8 cellular contexts compared by ENCODE assay signal in genomic region chr1:54764922-54765561, GRCh38.
A peak's percentile ranks its signal among the peaks of the same experiment; 100 is the strongest.
DNase-seq lines count a peak whose midpoint lies in the region; ATAC-seq and TF ChIP-seq lines count a peak whose summit lies in the region.

No MANE protein-coding gene starts in this region.

- peak; percentile 4 for ATAC-seq in HG03139 (IDR thresholded peaks at IDR 0.05; ENCODE audit: unreplicated experiment)
- ATAC-seq in memory B cell (ENCODE audit: low read depth) = peak; percentile 18

- TF ChIP-seq CTCF in astrocyte of the cerebellum (IDR thresholded peaks at IDR 0.05; ENCODE audit: low read depth, low read length, missing control alignments) = no peak

- peaks cover 15% of the 10 kb centered on the region for H3K4me1 Mint-ChIP-seq in T-helper 2 cell treated with Interferon-gamma antibody and Interleukin-4, amounts not matched to agents 5 μg/mL and 100 μg/mL, for 36 hours (ENCODE audit: low read depth)
- peaks cover 13% of the 10 kb centered on the region for H3K4me1 Mint-ChIP-seq in memory B cell

- peak overlapping the region; percentile 94 for H3K4me3 ChIP-seq in astrocyte of the cerebellum (ENCODE audit: low read depth, low read length)

- in situ Hi-C loops in astrocyte of the cerebellum (cut with HindIII; ENCODE audit: low sequenced_read_pairs) = no loop called here

- DNase-seq in T-helper 2 cell treated with Interferon-gamma antibody and Interleukin-4, amounts not matched to agents 5 μg/mL and 100 μg/mL, for 36 hours (ENCODE audit: low spot score) = no peak
- DNase-seq in T-helper 2 cell (no peak), astrocyte of the cerebellum (ENCODE audit: low read depth) (no peak), memory B cell (ENCODE audit: low spot score in 2 of 2) (no peak), GM19238 (ENCODE audit: insufficient read length, low spot score) (no peak), NCI-H1436 treated with DMSO at 0.1 percent for 48 hours (lab: John Stamatoyannopoulos, UW) (no peak)
- no peak for DNase-seq in activated effector memory CD4-positive, alpha-beta T cell treated with Interleukin-2 at 50 U/mL for 16 hours

- H3K27ac Mint-ChIP-seq in T-helper 2 cell treated with Interferon-gamma antibody and Interleukin-4, amounts not matched to agents 5 μg/mL and 100 μg/mL, for 36 hours = peak overlapping the region; percentile 90
- H3K27ac Mint-ChIP-seq in memory B cell = peak overlapping the region; percentile 95

- H3K27me3 Mint-ChIP-seq in T-helper 2 cell treated with Interferon-gamma antibody and Interleukin-4, amounts not matched to agents 5 μg/mL and 100 μg/mL, for 36 hours (ENCODE audit: low read depth) = no peaks in the 10 kb centered on the region
- no peaks in the 10 kb centered on the region for H3K27me3 Mint-ChIP-seq in memory B cell

- H3K9me3 Mint-ChIP-seq in T-helper 2 cell treated with Interferon-gamma antibody and Interleukin-4, amounts not matched to agents 5 μg/mL and 100 μg/mL, for 36 hours = no peaks in the 10 kb centered on the region
- H3K9me3 Mint-ChIP-seq in memory B cell = no peaks in the 10 kb centered on the region

- H3K36me3 Mint-ChIP-seq in T-helper 2 cell treated with Interferon-gamma antibody and Interleukin-4, amounts not matched to agents 5 μg/mL and 100 μg/mL, for 36 hours (ENCODE audit: low read depth) = no peaks in the 10 kb centered on the region
- H3K36me3 Mint-ChIP-seq in memory B cell = no peaks in the 10 kb centered on the region

- peak overlapping the region; percentile 91 for H3K4me3 Mint-ChIP-seq in T-helper 2 cell treated with Interferon-gamma antibody and Interleukin-4, amounts not matched to agents 5 μg/mL and 100 μg/mL, for 36 hours
- peak overlapping the region; percentile 92 for H3K4me3 Mint-ChIP-seq in memory B cell
